In the genomic region with DNA sequence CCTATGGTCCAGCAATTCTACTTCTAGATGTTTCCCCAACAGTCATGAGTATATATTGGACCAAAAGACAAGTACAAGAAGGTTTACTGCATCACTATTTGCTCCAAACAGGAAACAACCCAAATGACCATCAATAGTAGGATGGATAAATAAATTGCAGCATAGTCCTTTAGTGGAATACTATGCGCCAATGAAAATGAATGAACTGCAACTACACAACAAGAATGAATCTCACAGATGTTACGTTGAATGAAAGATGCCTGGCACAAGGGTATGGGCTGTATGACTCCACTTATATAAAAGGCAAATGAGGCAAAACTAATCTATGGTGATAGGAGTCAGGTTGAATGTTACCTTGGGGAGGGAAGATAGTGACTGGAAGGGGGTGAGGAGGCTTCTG, we compare ENCODE assay signal across 35 cellular contexts. TPM values are rescaled to one million over a fixed set of nuclear protein-coding genes. Genes with fewer than 3 reads are reported as not detected.
"Had no signal": no experiment of that assay in that cellular context is flagged by ENCODE, and none has a peak within 500 bp of the region (broad histone marks: within the 10 kb centered on the region; RNA-seq: fewer than 3 reads in every experiment).

No MANE protein-coding gene starts in this region.

- FAIRE-seq: RCC 7860 had no signal

- ATAC-seq: Panc1, Right ventricle myocardium inferior, SK-N-SH treated with all-trans-retinoic acid at 6 μM for 48 hours, T-cell had no signal

- H2AFZ ChIP-seq: PC-9 had no signal

- H3K27ac ChIP-seq: PC-9, RWPE1, SJCRH30, SK-N-MC had no signal

- H3K4me3 ChIP-seq: MG63, PC-9, SJCRH30, SK-N-MC had no signal

- H3K4me1 ChIP-seq: SJCRH30 had no signal

- H3K27me3 ChIP-seq: SJCRH30 had no signal

- H3K36me3 ChIP-seq: MG63, SJCRH30 had no signal

- DNase-seq: Kasumi-1, MG63, NCI-H1048, NCI-H1092 treated with DMSO at 0.1 percent for 48 hours, NCI-H1105 treated with DMSO at 0.1 percent for 48 hours, NCI-H1436, NCI-H146, NCI-H1694, NCI-H187, NCI-H1930, NCI-H2029 treated with DMSO at 0.1 percent for 48 hours, NCI-H2081 treated with DMSO at 0.1 percent for 48 hours, NCI-H2107, NCI-H2171, NCI-H226, NCI-H446 treated with DMSO at 0.1 percent for 48 hours, NCI-H510A, NCI-H524, NCI-H526, NCI-H748 treated with DMSO at 0.1 percent for 48 hours, NCI-H82, SHP77, SIG-M5, T-cell had no signal

RNA-seq across cellular contexts. Expression of a gene that starts 48.6 kb away (rescaled TPM):
- total RNA-seq: OCI-LY7, RPMI7951, SK-MEL-5, T-cell had no signal
